Comparison of ENCODE assay signal across 15 cellular contexts in the genomic region with DNA sequence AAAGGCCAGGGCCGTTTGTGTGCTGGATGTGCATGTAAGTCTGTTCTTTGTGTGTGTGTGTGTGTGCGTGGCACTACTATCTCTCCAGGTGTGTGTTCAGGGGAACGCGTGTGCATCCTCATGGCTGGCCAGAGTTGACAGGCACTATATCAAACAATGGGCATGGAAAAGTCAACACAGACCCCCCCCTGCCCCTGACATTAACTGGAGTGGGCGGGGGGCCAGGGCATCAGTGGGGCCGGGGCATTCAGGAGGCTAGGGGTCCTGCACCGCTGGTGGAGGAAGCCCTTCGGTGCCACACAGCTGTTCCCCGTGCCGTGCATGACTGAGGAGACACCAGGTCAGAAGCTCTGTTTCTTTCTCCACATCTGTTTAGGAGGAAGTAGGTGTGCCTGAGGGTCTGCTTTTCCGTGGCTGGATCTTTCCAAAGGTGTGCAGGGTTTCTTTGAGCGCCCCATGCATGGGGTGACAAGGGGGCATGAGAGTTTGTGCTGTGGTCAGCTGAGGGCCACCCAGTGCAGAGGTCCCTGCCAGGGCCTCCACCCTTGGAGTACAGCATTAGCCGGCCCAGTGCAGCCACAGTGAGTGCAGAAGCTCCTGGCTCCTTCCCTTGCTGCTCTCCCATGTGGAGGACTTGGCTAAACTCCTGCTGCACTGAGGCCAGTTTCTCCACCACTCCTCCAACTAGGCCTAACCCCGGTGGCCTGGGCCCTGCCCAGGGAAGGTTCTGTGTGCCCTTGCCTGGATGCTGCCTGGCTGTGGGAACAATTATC. TPM values are rescaled to one million over a fixed set of nuclear protein-coding genes. Genes with fewer than 3 reads are reported as not detected.
DNase-seq lines count a peak whose midpoint lies in the region; ATAC-seq, FAIRE-seq and TF ChIP-seq lines count a peak whose summit lies in the region.
"Had no signal": no experiment of that assay in that cellular context is flagged by ENCODE, and none has a peak within 500 bp of the region (broad histone marks: within the 10 kb centered on the region; RNA-seq: fewer than 3 reads in every experiment).

No MANE protein-coding gene starts in this region.

- H3K79me2 ChIP-seq in DND-41 (ENCODE audit: insufficient read depth, low read length) (no peaks in the 10 kb centered on the region), OCI-LY7 (ENCODE audit: insufficient read depth, low read depth, low read length) (no peaks in the 10 kb centered on the region)

- no peak overlapping the region for H3K4me3 Mint-ChIP-seq in osteocyte (ENCODE audit: unreplicated experiment)

- TF ChIP-seq POLR2A in GM12891 (IDR thresholded peaks at IDR 0.05; ENCODE audit: low read depth, low read length): no peak

- peaks cover 27% of the 10 kb centered on the region for H3K27me3 Mint-ChIP-seq in osteocyte (ENCODE audit: unreplicated experiment)

- CTCF ChIA-PET in OCI-LY7 (lab: Charles Lee; ENCODE audit: unreplicated experiment): no interaction called here

- no peaks in the 10 kb centered on the region for H3K36me3 ChIP-seq in DND-41 (ENCODE audit: insufficient read depth, low read length)
- no peaks in the 10 kb centered on the region for H3K36me3 ChIP-seq in heart right ventricle
- H3K36me3 ChIP-seq in OCI-LY7 (ENCODE audit: insufficient read depth, low read length): no peaks in the 10 kb centered on the region

- ATAC-seq in DND-41 (ENCODE audit: insufficient read depth, low read depth) (no peak), heart right ventricle (peak in 7 of 8 donors; percentile 30 to 70 (median 53))
- ATAC-seq: activated CD4-positive, CD25-positive, alpha-beta regulatory T cell treated with anti-CD3 and anti-CD28 coated beads, Interleukin-2, amount 50 U/mL, for 24 hours; esophagus mucosa had no signal

- H3K4me1 ChIP-seq in DND-41 (ENCODE audit: insufficient read depth, low read length): peaks cover 3% of the 10 kb centered on the region
- peaks cover 0 to 5% (median 0%) of the 10 kb centered on the region in 9 donors for H3K4me1 ChIP-seq in heart right ventricle
- no peaks in the 10 kb centered on the region for H3K4me1 ChIP-seq in OCI-LY7 (ENCODE audit: insufficient read depth, low read length, poor library complexity, severe bottlenecking)
- H3K4me1 ChIP-seq: Caco-2 had no signal

- POLR2A ChIA-PET in OCI-LY7 (lab: Charles Lee): no interaction called here

- H4K20me1 ChIP-seq in DND-41 (ENCODE audit: insufficient read depth, low read length) (no peaks in the 10 kb centered on the region), OCI-LY7 (ENCODE audit: insufficient read depth, low read length) (no peaks in the 10 kb centered on the region)

- no TSS peak for BruUV-seq in OCI-LY7 (replicated peaks; lab: Mats Ljungman, UMichigan)

- H2AFZ ChIP-seq in DND-41 (ENCODE audit: low read depth, low read length) (no peak overlapping the region), OCI-LY7 (ENCODE audit: low read length) (no peak overlapping the region)

- peak; percentile 1 for DNase-seq in DND-41
- peak; percentile 34 for DNase-seq in NCI-H69 (lab: John Stamatoyannopoulos, UW)
- no peak for DNase-seq in heart right ventricle
- peak; percentile 72 for DNase-seq in osteocyte (ENCODE audit: extremely low spot score, unreplicated experiment)
- DNase-seq in OCI-LY7 (ENCODE audit: low spot score): no peak
- no peak for DNase-seq in GM12891 (ENCODE audit: insufficient read length, low spot score)
- no peak for DNase-seq in activated naive CD4-positive, alpha-beta T cell (lab: John Stamatoyannopoulos, UW)
- DNase-seq in T-helper 2 cell: no peak
- DNase-seq: Karpas-422, NCI-H2081 had no signal

- no peaks in the 10 kb centered on the region for H3K27me3 ChIP-seq in DND-41 (ENCODE audit: insufficient read depth, low read length, poor library complexity)
- H3K27me3 ChIP-seq in heart right ventricle: peaks cover 0 to 8% (median 0%) of the 10 kb centered on the region in 7 donors

- H3K36me3 Mint-ChIP-seq in osteocyte (ENCODE audit: unreplicated experiment): no peaks in the 10 kb centered on the region

- no peak for FAIRE-seq in GM12891 (lab: Jason Lieb, UNC)

- H3K27ac ChIP-seq in DND-41 (ENCODE audit: low read length): no peak overlapping the region
- H3K27ac ChIP-seq in heart right ventricle: no peak overlapping the region
- H3K27ac ChIP-seq in OCI-LY7 (ENCODE audit: low read depth, low read length, poor library complexity, severe bottlenecking): no peak overlapping the region

- no peak for TF ChIP-seq CTCF in DND-41 (IDR thresholded peaks at IDR 0.05; ENCODE audit: borderline replicate concordance, extremely low read depth, low read length, poor library complexity, severe bottlenecking)
- no peak for TF ChIP-seq CTCF in heart right ventricle (IDR thresholded peaks at IDR 0.05)
- TF ChIP-seq CTCF in osteocyte (IDR thresholded peaks at IDR 0.05): no peak
- TF ChIP-seq CTCF in OCI-LY7 (conservative IDR thresholded peaks at IDR 0.05; ENCODE audit: low read length): no peak

- H3K9ac ChIP-seq in DND-41 (ENCODE audit: low read depth, low read length): no peak overlapping the region

- H3K9me2 ChIP-seq in OCI-LY7 (ENCODE audit: insufficient read depth, low read length): no peaks in the 10 kb centered on the region

- no peak overlapping the region for H3K4me2 ChIP-seq in DND-41 (ENCODE audit: insufficient read depth, low read length)
- H3K4me2 ChIP-seq in OCI-LY7 (ENCODE audit: low read length): no peak overlapping the region

- H3K4me1 Mint-ChIP-seq in osteocyte (ENCODE audit: unreplicated experiment): peaks cover 13% of the 10 kb centered on the region

- H3K4me3 ChIP-seq in DND-41 (ENCODE audit: low read depth in 1 of 2, low read length in 2 of 2): no peak overlapping the region
- no peak overlapping the region for H3K4me3 ChIP-seq in heart right ventricle
- H3K4me3 ChIP-seq in OCI-LY7 (ENCODE audit: low read depth, low read length, poor library complexity, severe bottlenecking): no peak overlapping the region

- H3K27ac Mint-ChIP-seq in osteocyte (ENCODE audit: unreplicated experiment): no peak overlapping the region

- 71 to 77% methylated on average over 14 of the region's 14 CpGs for WGBS in heart right ventricle, 2 donors

- no peaks in the 10 kb centered on the region for H3K9me3 Mint-ChIP-seq in osteocyte (ENCODE audit: unreplicated experiment)

- H3K9me3 ChIP-seq in DND-41 (ENCODE audit: insufficient read depth, low read length, severe bottlenecking): no peaks in the 10 kb centered on the region
- no peaks in the 10 kb centered on the region for H3K9me3 ChIP-seq in heart right ventricle
- H3K9me3 ChIP-seq in OCI-LY7 (ENCODE audit: low read length): no peaks in the 10 kb centered on the region
- H3K9me3 ChIP-seq: Caco-2 had no signal

- intact Hi-C loops in heart right ventricle (cut with DNase I): no loop called here
- intact Hi-C loops in OCI-LY7 (cut with micrococcal nuclease; ENCODE audit: unreplicated experiment): no loop called here

TF ChIP-seq in GM12891, 5 proteins besides CTCF, POLR2A, EP300 and RAD21:
- TF ChIP-seq POU2F2 (IDR thresholded peaks at IDR 0.05; ENCODE audit: low read depth, low read length) (no peak), TAF1 (IDR thresholded peaks at IDR 0.05; ENCODE audit: low read depth, low read length) (no peak), SPI1 (IDR thresholded peaks at IDR 0.05; ENCODE audit: low read depth, low read length) (no peak), POLR2AphosphoS5 (IDR thresholded peaks at IDR 0.05; ENCODE audit: low read depth, low read length) (no peak), PAX5 (IDR thresholded peaks at IDR 0.05; ENCODE audit: insufficient read depth, low read length, severe bottlenecking) (no peak)
TF ChIP-seq in GM12891: peak in this region for 0.

RNA-seq across cellular contexts. Expression of gene C3orf22, which starts 7.5 kb away (rescaled TPM):
- under 1 TPM in 1 of 10 donors, not detected in 9; 0.26 TPM for total RNA-seq in heart right ventricle
- polyA plus RNA-seq in heart right ventricle: not detected
- not detected in 2 replicates for total RNA-seq in osteocyte
- not detected in 2 replicates for total RNA-seq in OCI-LY7 (2014; rRNA removed; shearing (Covaris generic))
- not detected in 2 replicates for total RNA-seq in OCI-LY7 (2022)
- polyA plus RNA-seq in GM12891 (2012; ENCODE audit: low read depth, missing spikeins): not detected
- total RNA-seq: Caco-2, esophagus mucosa, myocyte, subcutaneous adipose tissue had no signal

RNA-seq across cellular contexts. Expression of gene CHST13, which starts 27.3 kb away (rescaled TPM):
- total RNA-seq in heart right ventricle (1 to 10 TPM in 1 of 10 donors, under 1 TPM in 9; 0.15 to 1.2 (median 0.53) TPM), osteocyte (not detected in 2 replicates), OCI-LY7 (2022) (not detected in 2 replicates)
- under 1 TPM; 0.12 to 0.15 TPM for polyA plus RNA-seq in heart right ventricle
- not detected in 2 replicates for total RNA-seq in OCI-LY7 (2014; rRNA removed; shearing (Covaris generic))
- not detected for polyA plus RNA-seq in GM12891 (2012; ENCODE audit: low read depth, missing spikeins)
- total RNA-seq: esophagus mucosa, myocyte had no signal

RNA-seq across cellular contexts. Expression of gene UROC1, which starts 33.7 kb away (rescaled TPM):
- total RNA-seq in heart right ventricle (not detected), osteocyte (not detected in 2 replicates), OCI-LY7 (2022) (not detected in 2 replicates)
- polyA plus RNA-seq in heart right ventricle: under 1 TPM in 1 of 2 donors, not detected in 1; 0.01 TPM
- 0.09 TPM in 1 of 2 replicates, not detected in the other for total RNA-seq in OCI-LY7 (2014; rRNA removed; shearing (Covaris generic))
- polyA plus RNA-seq in GM12891 (2012; ENCODE audit: low read depth, missing spikeins): not detected
- total RNA-seq: Caco-2, esophagus mucosa, myocyte, subcutaneous adipose tissue had no signal

Comparison
In these comparisons a context has a peak if more than half of its experiments do, and no peak if none do; other contexts are left out.
1. DNase-seq: peak in DND-41 (single experiment), NCI-H69 (single experiment) and osteocyte (single experiment); none in heart right ventricle (0 of 2), OCI-LY7 (single experiment), GM12891 (single experiment), activated naive CD4-positive, alpha-beta T cell (0 of 4) and T-helper 2 cell (0 of 5).